Comparison of ENCODE assay signal across 25 cellular contexts in genomic region chr1:4733446-4734175, GRCh38.
"Had no signal": no experiment of that assay in that cellular context is flagged by ENCODE, and none has a peak within 500 bp of the region (broad histone marks: within the 10 kb centered on the region; RNA-seq: fewer than 3 reads in every experiment).

No MANE protein-coding gene starts in this region.

- H3K4me3 ChIP-seq: body of pancreas, cardiac muscle cell, left ventricle myocardium inferior, sigmoid colon, smooth muscle cell, upper lobe of left lung had no signal

- H3K4me2 ChIP-seq: smooth muscle cell had no signal

- H3K4me1 Mint-ChIP-seq: activated B cell treated with CpG ODN at 0.5 μM for 24 hours had no signal

- H3K4me3 Mint-ChIP-seq: activated B cell treated with CpG ODN at 0.5 μM for 24 hours; activated CD4-positive, alpha-beta memory T cell treated with anti-CD3 and anti-CD28 coated beads for 36 hours; activated naive CD8-positive, alpha-beta T cell treated with anti-CD3 and anti-CD28 coated beads, Interleukin-2, amount 50 U/mL, for 24 hours; activated T-cell treated with anti-CD3 and anti-CD28 coated beads, Interleukin-2, amount 50 U/mL, for 72 hours; dendritic cell treated with granulocyte-macrophage colony-stimulating factor and Interleukin-4, amounts not matched to agents 40 ng/mL and 50 ng/mL, for 4 days; natural killer cell treated with Interleukin-12 subunit alpha and Interleukin-12 subunit beta and Interleukin-15 and Interleukin-18, amount 100 ng/mL, for 72 hours had no signal

- DNase-seq: activated B cell treated with CpG ODN at 0.5 μM for 24 hours; activated CD4-positive, alpha-beta memory T cell treated with anti-CD3 and anti-CD28 coated beads for 36 hours; activated CD4-positive, alpha-beta T cell treated with anti-CD3 and anti-CD28 coated beads for 48 hours; activated gamma-delta T cell; activated naive CD4-positive, alpha-beta T cell treated with anti-CD3 and anti-CD28 coated beads, Interleukin-2, amount 50 U/mL, for 16 hours; activated naive CD8-positive, alpha-beta T cell treated with anti-CD3 and anti-CD28 coated beads, Interleukin-2, amount 50 U/mL, for 24 hours; activated T-cell treated with anti-CD3 and anti-CD28 coated beads, Interleukin-2, amount 50 U/mL, for 72 hours; body of pancreas; effector memory CD4-positive, alpha-beta T cell; foreskin melanocyte; hippocampal formation; left ventricle myocardium inferior; mammary epithelial cell; midbrain; sigmoid colon; stimulated activated CD4-positive, alpha-beta T cell treated with anti-CD3 and anti-CD28 coated beads, Interleukin-15, amount 100 ng/mL, for 24 hours; stimulated activated CD8-positive, alpha-beta memory T cell treated with anti-CD3 and anti-CD28 coated beads, Interleukin-4, amount 100 ng/mL, for 48 hours; stimulated activated naive CD4-positive, alpha-beta T cell treated with Interleukin-2 at 50 U/mL for 16 hours; upper lobe of left lung had no signal

- H3K27ac Mint-ChIP-seq: activated B cell treated with CpG ODN at 0.5 μM for 24 hours; activated CD4-positive, alpha-beta memory T cell treated with anti-CD3 and anti-CD28 coated beads for 36 hours; activated naive CD8-positive, alpha-beta T cell treated with anti-CD3 and anti-CD28 coated beads, Interleukin-2, amount 50 U/mL, for 24 hours; activated T-cell treated with anti-CD3 and anti-CD28 coated beads, Interleukin-2, amount 50 U/mL, for 72 hours; dendritic cell treated with granulocyte-macrophage colony-stimulating factor and Interleukin-4, amounts not matched to agents 40 ng/mL and 50 ng/mL, for 4 days; natural killer cell treated with Interleukin-12 subunit alpha and Interleukin-12 subunit beta and Interleukin-15 and Interleukin-18, amount 100 ng/mL, for 72 hours had no signal

- H3K27me3 ChIP-seq: body of pancreas, cardiac muscle cell, upper lobe of left lung had no signal

- H3K4me1 ChIP-seq: body of pancreas, left ventricle myocardium inferior, upper lobe of left lung had no signal

- H3K9me3 Mint-ChIP-seq: activated B cell treated with CpG ODN at 0.5 μM for 24 hours; activated naive CD8-positive, alpha-beta T cell treated with anti-CD3 and anti-CD28 coated beads, Interleukin-2, amount 50 U/mL, for 24 hours; natural killer cell treated with Interleukin-12 subunit alpha and Interleukin-12 subunit beta and Interleukin-15 and Interleukin-18, amount 100 ng/mL, for 72 hours had no signal

- H3K36me3 Mint-ChIP-seq: activated CD4-positive, alpha-beta memory T cell treated with anti-CD3 and anti-CD28 coated beads for 36 hours; natural killer cell treated with Interleukin-12 subunit alpha and Interleukin-12 subunit beta and Interleukin-15 and Interleukin-18, amount 100 ng/mL, for 72 hours had no signal

- H3K36me3 ChIP-seq: cardiac muscle cell, left ventricle myocardium inferior, sigmoid colon, upper lobe of left lung had no signal

- FAIRE-seq: endothelial cell of umbilical vein had no signal

- H3K27ac ChIP-seq: body of pancreas, cardiac muscle cell, left ventricle myocardium inferior, sigmoid colon, upper lobe of left lung had no signal

- ATAC-seq: activated naive CD8-positive, alpha-beta T cell treated with anti-CD3 and anti-CD28 coated beads, Interleukin-2, amount 50 U/mL, for 24 hours; activated T-cell treated with anti-CD3 and anti-CD28 coated beads, Interleukin-2, amount 50 U/mL, for 72 hours; body of pancreas; esophagus mucosa; natural killer cell treated with Interleukin-12 subunit alpha and Interleukin-12 subunit beta and Interleukin-15 and Interleukin-18, amount 100 ng/mL, for 72 hours had no signal

- H3K9me3 ChIP-seq: body of pancreas, left ventricle myocardium inferior, sigmoid colon had no signal
